Comparison of ENCODE assay signal across 1 cellular context in genomic region chr13:97448503-97449251, GRCh38.
TF ChIP-seq lines count a peak whose summit lies in the region.

No MANE protein-coding gene starts in this region.

TF ChIP-seq in WTC11, 78 proteins besides CTCF, POLR2A, EP300 and RAD21 (continued from another document):
- TF ChIP-seq, protein P1, sequence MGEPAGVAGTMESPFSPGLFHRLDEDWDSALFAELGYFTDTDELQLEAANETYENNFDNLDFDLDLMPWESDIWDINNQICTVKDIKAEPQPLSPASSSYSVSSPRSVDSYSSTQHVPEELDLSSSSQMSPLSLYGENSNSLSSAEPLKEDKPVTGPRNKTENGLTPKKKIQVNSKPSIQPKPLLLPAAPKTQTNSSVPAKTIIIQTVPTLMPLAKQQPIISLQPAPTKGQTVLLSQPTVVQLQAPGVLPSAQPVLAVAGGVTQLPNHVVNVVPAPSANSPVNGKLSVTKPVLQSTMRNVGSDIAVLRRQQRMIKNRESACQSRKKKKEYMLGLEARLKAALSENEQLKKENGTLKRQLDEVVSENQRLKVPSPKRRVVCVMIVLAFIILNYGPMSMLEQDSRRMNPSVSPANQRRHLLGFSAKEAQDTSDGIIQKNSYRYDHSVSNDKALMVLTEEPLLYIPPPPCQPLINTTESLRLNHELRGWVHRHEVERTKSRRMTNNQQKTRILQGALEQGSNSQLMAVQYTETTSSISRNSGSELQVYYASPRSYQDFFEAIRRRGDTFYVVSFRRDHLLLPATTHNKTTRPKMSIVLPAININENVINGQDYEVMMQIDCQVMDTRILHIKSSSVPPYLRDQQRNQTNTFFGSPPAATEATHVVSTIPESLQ (CRISPR knock-in tag; IDR thresholded peaks at IDR 0.05): no peak
- TF ChIP-seq KAT7 (CRISPR knock-in tag; IDR thresholded peaks at IDR 0.05; ENCODE audit: borderline replicate concordance): no peak
- TF ChIP-seq GTF2I (CRISPR knock-in tag; conservative IDR thresholded peaks at IDR 0.05): no peak
- no peak for TF ChIP-seq ZNF121 (CRISPR knock-in tag; IDR thresholded peaks at IDR 0.05)
- TF ChIP-seq E2F5 (CRISPR knock-in tag; IDR thresholded peaks at IDR 0.05): no peak
